Comparison of ENCODE assay signal across 26 cellular contexts in genomic region chr17:74755533-74755932, GRCh38. TPM values are rescaled to one million over a fixed set of nuclear protein-coding genes. Genes with fewer than 3 reads are reported as not detected.
DNase-seq lines count a peak whose midpoint lies in the region; ATAC-seq and TF ChIP-seq lines count a peak whose summit lies in the region.
"Had no signal": no experiment of that assay in that cellular context is flagged by ENCODE, and none has a peak within 500 bp of the region (broad histone marks: within the 10 kb centered on the region; RNA-seq: fewer than 3 reads in every experiment).

No MANE protein-coding gene starts in this region.

- no peak for TF ChIP-seq CTCF in CD4-positive, alpha-beta T cell (IDR thresholded peaks at IDR 0.05)

- no peaks in the 10 kb centered on the region for H3K27me3 ChIP-seq in CD4-positive, alpha-beta T cell (ENCODE audit: control insufficient read depth, insufficient read depth, low read length)
- H3K27me3 ChIP-seq: ascending aorta, gastrocnemius medialis, SJCRH30, thyroid gland had no signal

- no peak for ATAC-seq in CD4-positive, alpha-beta T cell (ENCODE audit: poor library complexity)
- ATAC-seq in GM21737 (IDR thresholded peaks at IDR 0.05; ENCODE audit: unreplicated experiment): no peak
- ATAC-seq: gastrocnemius medialis; stimulated activated naive B cell treated with anti-CD40 and anti-IgM and Interleukin-4, amounts not matched to agents 10 μg/mL and 1 μg/mL and 100 μg/mL, for 72 hours had no signal

- H3K27ac Mint-ChIP-seq in T-helper 2 cell treated with Interferon-gamma antibody and Interleukin-4, amounts not matched to agents 5 μg/mL and 100 μg/mL, for 36 hours: peak overlapping the region; percentile 20
- H3K27ac Mint-ChIP-seq in CD4-positive, alpha-beta T cell: peak overlapping the region; percentile 94
- peak overlapping the region; percentile 29 for H3K27ac Mint-ChIP-seq in activated T-helper 1 cell treated with anti-CD3 and anti-CD28 coated beads, Interleukin-12 subunit alpha, Interleukin-12 subunit beta, Interleukin-2, Interleukin-4 antibody, amounts not matched to agents 30 ng/mL and 10 ng/mL and 1 ng/mL, durations not matched to agents 14 hours and 24 hours and 36 hours
- H3K27ac Mint-ChIP-seq: stimulated activated naive B cell treated with anti-CD40 and anti-IgM and Interleukin-4, amounts not matched to agents 10 μg/mL and 1 μg/mL and 100 μg/mL, for 72 hours had no signal

- H3K9me3 Mint-ChIP-seq in T-helper 2 cell treated with Interferon-gamma antibody and Interleukin-4, amounts not matched to agents 5 μg/mL and 100 μg/mL, for 36 hours: no peaks in the 10 kb centered on the region
- no peaks in the 10 kb centered on the region for H3K9me3 Mint-ChIP-seq in CD4-positive, alpha-beta T cell
- no peaks in the 10 kb centered on the region for H3K9me3 Mint-ChIP-seq in activated T-helper 1 cell treated with anti-CD3 and anti-CD28 coated beads, Interleukin-12 subunit alpha, Interleukin-12 subunit beta, Interleukin-2, Interleukin-4 antibody, amounts not matched to agents 30 ng/mL and 10 ng/mL and 1 ng/mL, durations not matched to agents 14 hours and 24 hours and 36 hours
- H3K9me3 Mint-ChIP-seq: stimulated activated naive B cell treated with anti-CD40 and anti-IgM and Interleukin-4, amounts not matched to agents 10 μg/mL and 1 μg/mL and 100 μg/mL, for 72 hours had no signal

- no peaks in the 10 kb centered on the region for H3K9me3 ChIP-seq in CD4-positive, alpha-beta T cell (ENCODE audit: control insufficient read depth, low read length)
- H3K9me3 ChIP-seq: ascending aorta, esophagus muscularis mucosa, gastrocnemius medialis, SJCRH30, thyroid gland had no signal

- no peak for DNase-seq in T-helper 2 cell treated with Interferon-gamma antibody and Interleukin-4, amounts not matched to agents 5 μg/mL and 100 μg/mL, for 36 hours (ENCODE audit: low spot score)
- no peak for DNase-seq in T-helper 2 cell
- no peak for DNase-seq in CD4-positive, alpha-beta T cell
- no peak for DNase-seq in activated T-helper 1 cell treated with anti-CD3 and anti-CD28 coated beads, Interleukin-12 subunit alpha, Interleukin-12 subunit beta, Interleukin-2, Interleukin-4 antibody, amounts not matched to agents 30 ng/mL and 10 ng/mL and 1 ng/mL, durations not matched to agents 14 hours and 24 hours and 36 hours (ENCODE audit: low spot score)
- peak; percentile 33 for DNase-seq in medulla oblongata (ENCODE audit: extremely low spot score)
- no peak for DNase-seq in NCI-H2196 (lab: John Stamatoyannopoulos, UW; ENCODE audit: unreplicated experiment)
- no peak for DNase-seq in COR-L47 (lab: John Stamatoyannopoulos, UW)
- DNase-seq: activated naive CD4-positive, alpha-beta T cell treated with anti-CD3 and anti-CD28 coated beads, Interleukin-2, amount 50 U/mL, for 16 hours; effector CD4-positive, alpha-beta T cell; gastrocnemius medialis; Kasumi-1; NCI-H1092 treated with DMSO at 0.1 percent for 48 hours; NCI-H2081; NCI-H446; PC-9; stimulated activated CD4-positive, alpha-beta T cell treated with anti-CD3 and anti-CD28 coated beads, Interleukin-1b, Interleukin-23, amount 100 ng/mL, for 48 hours; stimulated activated naive B cell treated with anti-CD40 and anti-IgM and Interleukin-4, amounts not matched to agents 10 μg/mL and 1 μg/mL and 100 μg/mL, for 72 hours; thyroid gland had no signal

- H3K27ac ChIP-seq in CD4-positive, alpha-beta T cell (ENCODE audit: low read depth, low read length): peak overlapping the region; percentile 3
- H3K27ac ChIP-seq: 22Rv1, ascending aorta, esophagus muscularis mucosa, gastrocnemius medialis, PC-9, SJCRH30, thyroid gland had no signal

- POLR2A ChIA-PET in CD4-positive, alpha-beta T cell (lab: Charles Lee): interaction anchor here (0.9 to 1.4 kb wide), 2 partner anchors 14 to 18 kb away, joined by 5 to 8 read pairs; partner anchors contain the start of gene RAB37

- no peak overlapping the region for H3K4me3 Mint-ChIP-seq in T-helper 2 cell treated with Interferon-gamma antibody and Interleukin-4, amounts not matched to agents 5 μg/mL and 100 μg/mL, for 36 hours
- H3K4me3 Mint-ChIP-seq in CD4-positive, alpha-beta T cell: peak overlapping the region; percentile 62
- no peak overlapping the region for H3K4me3 Mint-ChIP-seq in activated T-helper 1 cell treated with anti-CD3 and anti-CD28 coated beads, Interleukin-12 subunit alpha, Interleukin-12 subunit beta, Interleukin-2, Interleukin-4 antibody, amounts not matched to agents 30 ng/mL and 10 ng/mL and 1 ng/mL, durations not matched to agents 14 hours and 24 hours and 36 hours
- H3K4me3 Mint-ChIP-seq: stimulated activated naive B cell treated with anti-CD40 and anti-IgM and Interleukin-4, amounts not matched to agents 10 μg/mL and 1 μg/mL and 100 μg/mL, for 72 hours had no signal

- H3K27me3 Mint-ChIP-seq in T-helper 2 cell treated with Interferon-gamma antibody and Interleukin-4, amounts not matched to agents 5 μg/mL and 100 μg/mL, for 36 hours (ENCODE audit: low read depth): no peaks in the 10 kb centered on the region
- H3K27me3 Mint-ChIP-seq in CD4-positive, alpha-beta T cell: no peaks in the 10 kb centered on the region
- H3K27me3 Mint-ChIP-seq in activated T-helper 1 cell treated with anti-CD3 and anti-CD28 coated beads, Interleukin-12 subunit alpha, Interleukin-12 subunit beta, Interleukin-2, Interleukin-4 antibody, amounts not matched to agents 30 ng/mL and 10 ng/mL and 1 ng/mL, durations not matched to agents 14 hours and 24 hours and 36 hours (ENCODE audit: insufficient read depth): no peaks in the 10 kb centered on the region
- H3K27me3 Mint-ChIP-seq: stimulated activated naive B cell treated with anti-CD40 and anti-IgM and Interleukin-4, amounts not matched to agents 10 μg/mL and 1 μg/mL and 100 μg/mL, for 72 hours had no signal

- H3K4me1 Mint-ChIP-seq in T-helper 2 cell treated with Interferon-gamma antibody and Interleukin-4, amounts not matched to agents 5 μg/mL and 100 μg/mL, for 36 hours (ENCODE audit: low read depth): peaks cover 67% of the 10 kb centered on the region
- H3K4me1 Mint-ChIP-seq in CD4-positive, alpha-beta T cell (ENCODE audit: low read depth): peaks cover 92% of the 10 kb centered on the region
- peaks cover 83% of the 10 kb centered on the region for H3K4me1 Mint-ChIP-seq in activated T-helper 1 cell treated with anti-CD3 and anti-CD28 coated beads, Interleukin-12 subunit alpha, Interleukin-12 subunit beta, Interleukin-2, Interleukin-4 antibody, amounts not matched to agents 30 ng/mL and 10 ng/mL and 1 ng/mL, durations not matched to agents 14 hours and 24 hours and 36 hours (ENCODE audit: low read depth)

- CTCF ChIA-PET in CD4-positive, alpha-beta T cell (lab: Charles Lee): interaction anchor here (0.6 to 2.0 kb wide), 5 partner anchors 15 to 343 kb away, joined by 3 to 6 read pairs (median 3); partner anchors contain the start of gene RAB37

- peaks cover 38% of the 10 kb centered on the region for H3K36me3 Mint-ChIP-seq in T-helper 2 cell treated with Interferon-gamma antibody and Interleukin-4, amounts not matched to agents 5 μg/mL and 100 μg/mL, for 36 hours (ENCODE audit: low read depth)
- peaks cover 44% of the 10 kb centered on the region for H3K36me3 Mint-ChIP-seq in CD4-positive, alpha-beta T cell (ENCODE audit: low read depth)
- peaks cover 22% of the 10 kb centered on the region for H3K36me3 Mint-ChIP-seq in activated T-helper 1 cell treated with anti-CD3 and anti-CD28 coated beads, Interleukin-12 subunit alpha, Interleukin-12 subunit beta, Interleukin-2, Interleukin-4 antibody, amounts not matched to agents 30 ng/mL and 10 ng/mL and 1 ng/mL, durations not matched to agents 14 hours and 24 hours and 36 hours (ENCODE audit: low read depth)

- intact Hi-C loops in CD4-positive, alpha-beta T cell (cut with DNase I, micrococcal nuclease): no loop called here
- intact Hi-C loops in activated T-helper 1 cell treated with anti-CD3 and anti-CD28 coated beads, Interleukin-12 subunit alpha, Interleukin-12 subunit beta, Interleukin-2, Interleukin-4 antibody, amounts not matched to agents 30 ng/mL and 10 ng/mL and 1 ng/mL, durations not matched to agents 14 hours and 24 hours and 36 hours (cut with micrococcal nuclease): no loop called here

RNA-seq across cellular contexts. Expression of gene NHERF1, which starts 7.1 kb away (rescaled TPM):
- total RNA-seq in CD4-positive, alpha-beta T cell: 10 to 100 TPM; 68.4 to 72.4 TPM
- 142 and 153 TPM in 2 replicates for total RNA-seq in activated T-helper 1 cell treated with anti-CD3 and anti-CD28 coated beads, Interleukin-12 subunit alpha, Interleukin-12 subunit beta, Interleukin-2, Interleukin-4 antibody, amounts not matched to agents 30 ng/mL and 10 ng/mL and 1 ng/mL, durations not matched to agents 14 hours and 24 hours and 36 hours

RNA-seq across cellular contexts. Expression of gene RAB37, which starts 18.5 kb away (rescaled TPM):
- total RNA-seq in CD4-positive, alpha-beta T cell: 10 to 100 TPM; 19.0 to 21.1 TPM
- total RNA-seq in activated T-helper 1 cell treated with anti-CD3 and anti-CD28 coated beads, Interleukin-12 subunit alpha, Interleukin-12 subunit beta, Interleukin-2, Interleukin-4 antibody, amounts not matched to agents 30 ng/mL and 10 ng/mL and 1 ng/mL, durations not matched to agents 14 hours and 24 hours and 36 hours: 6.0 and 6.1 TPM in 2 replicates
- total RNA-seq: PC-9 had no signal

RNA-seq across cellular contexts. Expression of gene NAT9, which starts 20.6 kb away (rescaled TPM):
- total RNA-seq in CD4-positive, alpha-beta T cell: 10 to 100 TPM; 34.6 to 38.2 TPM
- 69.0 and 70.8 TPM in 2 replicates for total RNA-seq in activated T-helper 1 cell treated with anti-CD3 and anti-CD28 coated beads, Interleukin-12 subunit alpha, Interleukin-12 subunit beta, Interleukin-2, Interleukin-4 antibody, amounts not matched to agents 30 ng/mL and 10 ng/mL and 1 ng/mL, durations not matched to agents 14 hours and 24 hours and 36 hours

RNA-seq across cellular contexts. Expression of gene CD300LF, which starts 42.8 kb away (rescaled TPM):
- 1 to 10 TPM in 1 of 2 experiments, under 1 TPM in 1; 0.39 to 1.0 TPM for total RNA-seq in CD4-positive, alpha-beta T cell
- not detected in 2 replicates for total RNA-seq in activated T-helper 1 cell treated with anti-CD3 and anti-CD28 coated beads, Interleukin-12 subunit alpha, Interleukin-12 subunit beta, Interleukin-2, Interleukin-4 antibody, amounts not matched to agents 30 ng/mL and 10 ng/mL and 1 ng/mL, durations not matched to agents 14 hours and 24 hours and 36 hours
- total RNA-seq: ascending aorta; gastrocnemius medialis; H1; PC-9; pulmonary artery endothelial cell; SJCRH30; T-helper 1 cell treated with Interleukin-12 subunit alpha and Interleukin-12 subunit beta and Interleukin-4 antibody, amounts not matched to agents 30 ng/mL and 1 ng/mL, for 36 hours; thyroid gland had no signal

Comparison
In these comparisons a context has a peak if more than half of its experiments do, and no peak if none do; other contexts are left out.
1. H3K27ac Mint-ChIP-seq: peak in every context shown above with its lines; median percentile 94 in CD4-positive, alpha-beta T cell; 29 in activated T-helper 1 cell treated with anti-CD3 and anti-CD28 coated beads, Interleukin-12 subunit alpha, Interleukin-12 subunit beta, Interleukin-2, Interleukin-4 antibody, amounts not matched to agents 30 ng/mL and 10 ng/mL and 1 ng/mL, durations not matched to agents 14 hours and 24 hours and 36 hours; 20 in T-helper 2 cell treated with Interferon-gamma antibody and Interleukin-4, amounts not matched to agents 5 μg/mL and 100 μg/mL, for 36 hours.